18 cellular contexts compared by ENCODE assay signal in genomic region chr11:15657264-15657663, GRCh38.
DNase-seq lines count a peak whose midpoint lies in the region; ATAC-seq and TF ChIP-seq lines count a peak whose summit lies in the region.
"Had no signal": no experiment of that assay in that cellular context is flagged by ENCODE, and none has a peak within 500 bp of the region (broad histone marks: within the 10 kb centered on the region; RNA-seq: fewer than 3 reads in every experiment).

No MANE protein-coding gene starts in this region.

- H3K4me3 ChIP-seq in endodermal cell (ENCODE audit: low read length): no peak overlapping the region
- H3K4me3 ChIP-seq: A549; BLaER1 treated with 17β-estradiol and CSF1 and Interleukin-3, amounts not matched to agents 10 nM and 100 nM had no signal

- no peaks in the 10 kb centered on the region for H3K9me3 Mint-ChIP-seq in endodermal cell
- H3K9me3 Mint-ChIP-seq: CD4-positive, alpha-beta T cell; CD8-positive, alpha-beta T cell had no signal

- no peak for TF ChIP-seq RAD21 in Ishikawa (IDR thresholded peaks at IDR 0.05; ENCODE audit: low read depth)

- WGBS in endodermal cell (ENCODE audit: insufficient coverage in 1 of 2, insufficient read length in 1 of 2), 2 experiments: 93 to 95% methylated on average over 2 to 5 of the region's 5 CpGs

- H3K27me3 ChIP-seq in endodermal cell (ENCODE audit: control insufficient read depth, insufficient read depth, low read length, poor library complexity, severe bottlenecking): no peaks in the 10 kb centered on the region

- H3K36me3 ChIP-seq in endodermal cell (ENCODE audit: control insufficient read depth, insufficient read depth, low read length): no peaks in the 10 kb centered on the region
- H3K36me3 ChIP-seq: BLaER1 treated with 17β-estradiol and CSF1 and Interleukin-3, amounts not matched to agents 10 nM and 100 nM had no signal

- no peak for ATAC-seq in stimulated activated naive CD8-positive, alpha-beta T cell treated with anti-CD3 and anti-CD28 coated beads, Interleukin-15, Interleukin-2, amounts not matched to agents 100 U/mL and 50 U/mL, for 24 hours
- ATAC-seq in GM19351 (IDR thresholded peaks at IDR 0.05; ENCODE audit: unreplicated experiment): no peak
- ATAC-seq: A549; CD8-positive, alpha-beta T cell had no signal

- H3K9me3 ChIP-seq in endodermal cell (ENCODE audit: control insufficient read depth, low read length): no peaks in the 10 kb centered on the region
- H3K9me3 ChIP-seq: A549; BLaER1 treated with 17β-estradiol and CSF1 and Interleukin-3, amounts not matched to agents 10 nM and 100 nM; Caco-2 had no signal

- H3K36me3 Mint-ChIP-seq in endodermal cell (ENCODE audit: low read depth): no peaks in the 10 kb centered on the region
- H3K36me3 Mint-ChIP-seq: CD8-positive, alpha-beta T cell had no signal

- H3K9ac ChIP-seq in endodermal cell (ENCODE audit: extremely low read depth, low read length, poor library complexity, severe bottlenecking): no peak overlapping the region
- H3K9ac ChIP-seq: BLaER1 treated with 17β-estradiol and CSF1 and Interleukin-3, amounts not matched to agents 10 nM and 100 nM had no signal

- no peak overlapping the region for H3K4me3 Mint-ChIP-seq in endodermal cell
- H3K4me3 Mint-ChIP-seq: B cell; CD4-positive, alpha-beta T cell; CD8-positive, alpha-beta T cell had no signal

- DNase-seq in NCI-H1694 treated with DMSO at 0.1 percent for 48 hours (lab: John Stamatoyannopoulos, UW) (peak; percentile 8), NCI-H1694 (lab: John Stamatoyannopoulos, UW) (no peak), endodermal cell (peak; percentile 5)
- DNase-seq in stimulated activated naive CD8-positive, alpha-beta T cell treated with anti-CD3 and anti-CD28 coated beads, Interleukin-15, Interleukin-2, amounts not matched to agents 100 U/mL and 50 U/mL, for 24 hours: no peak
- DNase-seq: AML-193; Caco-2; Calu3; CD4-positive, alpha-beta T cell; CD8-positive, alpha-beta T cell; DMS79 treated with DMSO at 0.1 percent for 48 hours; GF-D8 had no signal

- H3K27ac Mint-ChIP-seq in endodermal cell: no peak overlapping the region
- H3K27ac Mint-ChIP-seq: B cell; CD4-positive, alpha-beta T cell; CD8-positive, alpha-beta T cell had no signal

- TF ChIP-seq CTCF in endodermal cell (conservative IDR thresholded peaks at IDR 0.05): no peak

- peak; percentile 71; the same call in 1 of the 2 replicates for TF ChIP-seq EP300 in Ishikawa (IDR thresholded peaks at IDR 0.05; ENCODE audit: borderline replicate concordance)

- H3K4me1 Mint-ChIP-seq in endodermal cell: peaks cover 17% of the 10 kb centered on the region
- H3K4me1 Mint-ChIP-seq: B cell had no signal

- H3K27ac ChIP-seq in endodermal cell (ENCODE audit: low read depth, low read length): no peak overlapping the region
- H3K27ac ChIP-seq: 22Rv1; A549; BLaER1 treated with 17β-estradiol and CSF1 and Interleukin-3, amounts not matched to agents 10 nM and 100 nM; C4-2B had no signal

- peaks cover 3% of the 10 kb centered on the region for H3K4me1 ChIP-seq in endodermal cell (ENCODE audit: control insufficient read depth, insufficient read depth, low read length)

- H3K27me3 Mint-ChIP-seq in endodermal cell (ENCODE audit: insufficient read depth): no peaks in the 10 kb centered on the region

TF ChIP-seq in Ishikawa, 13 proteins besides CTCF, POLR2A, EP300 and RAD21:
- TF ChIP-seq CEBPB (IDR thresholded peaks at IDR 0.05): no peak
- no peak for TF ChIP-seq TAF1 (IDR thresholded peaks at IDR 0.05; ENCODE audit: low read depth)
- TF ChIP-seq NFIC (IDR thresholded peaks at IDR 0.05): peak; percentile 18; the same call in 1 of the 2 replicates
- no peak for TF ChIP-seq ZBTB7A (IDR thresholded peaks at IDR 0.05; ENCODE audit: low read depth)
- no peak for TF ChIP-seq USF1 (IDR thresholded peaks at IDR 0.05)
- TF ChIP-seq MAX (IDR thresholded peaks at IDR 0.05): no peak
- no peak for TF ChIP-seq CREB1 (IDR thresholded peaks at IDR 0.05; ENCODE audit: low read depth)
- peak; percentile 56 for TF ChIP-seq TEAD4 (IDR thresholded peaks at IDR 0.05)
- TF ChIP-seq YY1 (IDR thresholded peaks at IDR 0.05; ENCODE audit: low read depth): no peak
- no peak for TF ChIP-seq TCF12 (IDR thresholded peaks at IDR 0.05; ENCODE audit: low read depth)
- TF ChIP-seq FOXM1 (IDR thresholded peaks at IDR 0.05; ENCODE audit: borderline replicate concordance, low read depth): peak; percentile 67; the same call in 1 of the 2 replicates
- no peak for TF ChIP-seq EGR1 (IDR thresholded peaks at IDR 0.05)
- TF ChIP-seq REST (IDR thresholded peaks at IDR 0.05; ENCODE audit: low read depth): no peak

Comparison
In these comparisons a context has a peak if more than half of its experiments do, and no peak if none do; other contexts are left out.
1. DNase-seq: peak in NCI-H1694 treated with DMSO at 0.1 percent for 48 hours (single experiment) and endodermal cell (single experiment); none in NCI-H1694 (single experiment) and stimulated activated naive CD8-positive, alpha-beta T cell treated with anti-CD3 and anti-CD28 coated beads, Interleukin-15, Interleukin-2, amounts not matched to agents 100 U/mL and 50 U/mL, for 24 hours (single experiment).